In genomic region chr5:64773533-64773932, GRCh38 we compare ENCODE assay signal across 17 cellular contexts. TPM values are rescaled to one million over a fixed set of nuclear protein-coding genes. Genes with fewer than 3 reads are reported as not detected.
DNase-seq lines count a peak whose midpoint lies in the region; ATAC-seq lines count a peak whose summit lies in the region.
"Had no signal": no experiment of that assay in that cellular context is flagged by ENCODE, and none has a peak within 500 bp of the region (broad histone marks: within the 10 kb centered on the region; RNA-seq: fewer than 3 reads in every experiment).

No MANE protein-coding gene starts in this region.

- no peaks in the 10 kb centered on the region for H3K27me3 Mint-ChIP-seq in memory B cell
- peaks cover 0 to 4% (median 1%) of the 10 kb centered on the region in 3 donors for H3K27me3 Mint-ChIP-seq in immature natural killer cell (ENCODE audit: low read depth in 3 of 3)
- H3K27me3 Mint-ChIP-seq: activated T-helper 17 cell treated with anti-CD3 and anti-CD28 coated beads, Interleukin-2, amount 50 U/mL, for 72 hours had no signal

- ATAC-seq in GM19023 (IDR thresholded peaks at IDR 0.05; ENCODE audit: unreplicated experiment) (peak; percentile 38), HG02623 (IDR thresholded peaks at IDR 0.05; ENCODE audit: unreplicated experiment) (peak; percentile 38), HG03565 (IDR thresholded peaks at IDR 0.05; ENCODE audit: unreplicated experiment) (peak; percentile 59), memory B cell (ENCODE audit: low read depth) (no peak)
- ATAC-seq: activated T-helper 17 cell treated with anti-CD3 and anti-CD28 coated beads, Interleukin-2, amount 50 U/mL, for 72 hours; HCT116 had no signal

- H3K36me3 Mint-ChIP-seq in memory B cell = peaks cover 12% of the 10 kb centered on the region
- peaks cover 0 to 10% (median 10%) of the 10 kb centered on the region in 3 donors for H3K36me3 Mint-ChIP-seq in immature natural killer cell

- no peak for DNase-seq in memory B cell (ENCODE audit: low spot score in 2 of 2)
- DNase-seq in NCI-H446 (lab: John Stamatoyannopoulos, UW) = no peak
- no peak for DNase-seq in RKO (ENCODE audit: low spot score)
- DNase-seq in effector CD8-positive, alpha-beta T cell (lab: John Stamatoyannopoulos, UW) = no peak
- no peak for DNase-seq in immature natural killer cell
- DNase-seq: activated CD4-positive, CD25-positive, alpha-beta regulatory T cell; brain microvascular endothelial cell; hypothalamus; mesenchymal stem cell; posterior cingulate gyrus; RPMI8226; stimulated activated CD4-positive, alpha-beta T cell treated with anti-CD3 and anti-CD28 coated beads, Interleukin-4, amount 100 ng/mL, for 1 hour had no signal

- H3K27ac Mint-ChIP-seq in memory B cell = peak overlapping the region; percentile 45
- H3K27ac Mint-ChIP-seq in immature natural killer cell = no peak overlapping the region
- H3K27ac Mint-ChIP-seq: activated T-helper 17 cell treated with anti-CD3 and anti-CD28 coated beads, Interleukin-2, amount 50 U/mL, for 72 hours had no signal

- H3K9me3 Mint-ChIP-seq in memory B cell = no peaks in the 10 kb centered on the region
- no peaks in the 10 kb centered on the region for H3K9me3 Mint-ChIP-seq in immature natural killer cell
- H3K9me3 Mint-ChIP-seq: activated T-helper 17 cell treated with anti-CD3 and anti-CD28 coated beads, Interleukin-2, amount 50 U/mL, for 72 hours had no signal

- no peak overlapping the region for H3K4me3 Mint-ChIP-seq in memory B cell
- no peak overlapping the region for H3K4me3 Mint-ChIP-seq in immature natural killer cell
- H3K4me3 Mint-ChIP-seq: activated T-helper 17 cell treated with anti-CD3 and anti-CD28 coated beads, Interleukin-2, amount 50 U/mL, for 72 hours had no signal

- H3K4me1 Mint-ChIP-seq in memory B cell (peaks cover 25% of the 10 kb centered on the region), immature natural killer cell (peaks cover 24 to 39% of the 10 kb centered on the region in 2 donors)

RNA-seq across cellular contexts. Expression of gene CWC27, which starts 4.8 kb away (rescaled TPM):
- 10 to 100 TPM; 19.2 to 33.4 (median 28.1) TPM for polyA plus RNA-seq in immature natural killer cell

RNA-seq across cellular contexts. Expression of gene SREK1IP1, which starts 5.0 kb away (rescaled TPM):
- polyA plus RNA-seq in immature natural killer cell = 10 to 100 TPM; 16.6 to 42.4 (median 26.4) TPM
